Comparison of ENCODE assay signal across 8 cellular contexts in the genomic region with DNA sequence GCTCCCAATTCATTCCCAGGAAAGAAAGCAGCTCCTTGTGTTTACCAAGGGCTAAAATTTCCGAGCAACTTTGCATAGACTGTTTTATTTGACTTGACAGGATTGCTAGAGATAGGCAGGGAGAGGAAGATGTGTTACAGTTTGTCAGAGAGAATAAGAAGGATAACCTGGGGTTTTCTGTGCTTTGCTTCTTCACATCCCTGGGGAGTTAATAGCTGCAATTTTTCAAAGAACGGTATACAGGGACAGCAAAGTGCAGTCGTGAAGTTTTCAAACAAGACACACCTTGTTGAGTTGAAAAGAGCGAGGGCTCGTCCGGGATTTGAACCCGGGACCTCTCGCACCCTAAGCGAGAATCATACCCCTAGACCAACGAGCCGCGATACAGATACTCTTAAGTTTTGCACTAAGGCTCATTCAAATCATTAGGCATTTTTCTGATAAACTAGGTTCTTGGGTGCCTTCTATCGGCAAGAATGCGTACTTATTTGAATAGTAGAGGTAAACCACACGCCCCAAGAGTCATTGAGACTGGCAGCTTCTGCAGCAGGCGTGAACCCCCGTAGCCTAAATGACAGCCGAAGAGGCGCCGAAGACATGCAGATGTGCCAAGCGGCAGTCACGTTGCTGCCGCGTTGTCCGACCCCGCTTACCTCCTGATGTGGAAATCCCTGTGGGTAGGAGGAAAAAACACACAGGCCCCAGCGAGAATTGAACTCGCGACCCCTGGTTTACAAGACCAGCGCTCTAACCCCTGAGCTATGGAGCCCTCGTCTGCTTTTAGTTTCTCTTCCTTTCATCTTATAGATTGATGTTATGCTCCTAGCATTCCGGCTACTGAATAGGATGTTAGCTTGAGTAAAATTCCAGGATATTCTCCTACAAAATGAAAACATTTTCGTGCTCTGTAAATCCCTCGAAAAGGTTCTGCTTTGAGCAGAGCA. TPM values are rescaled to one million over a fixed set of nuclear protein-coding genes. Genes with fewer than 3 reads are reported as not detected.
DNase-seq lines count a peak whose midpoint lies in the region; ATAC-seq and TF ChIP-seq lines count a peak whose summit lies in the region.

No MANE protein-coding gene starts in this region.

- no peaks in the 10 kb centered on the region for H3K79me1 ChIP-seq in neuronal stem cell (ENCODE audit: low read depth, low read length)

- H3K27me3 ChIP-seq in HAP-1 (ENCODE audit: low read depth) (no peaks in the 10 kb centered on the region), gastroesophageal sphincter (no peaks in the 10 kb centered on the region), neuronal stem cell (ENCODE audit: control insufficient read depth in 3 of 3, insufficient read depth in 3 of 3, low read depth in 1 of 3, low read length in 3 of 3) (peaks cover 0 to 3% (median 3%) of the 10 kb centered on the region in 3 experiments)

- no peak overlapping the region for H3K4ac ChIP-seq in neuronal stem cell (ENCODE audit: low read length)

- no peak for TF ChIP-seq POLR2A in gastroesophageal sphincter (IDR thresholded peaks at IDR 0.05)

- H3K4me2 ChIP-seq in neuronal stem cell (ENCODE audit: insufficient read depth, low read length, poor library complexity, severe bottlenecking) = peak overlapping the region; percentile 75

- H3K4me1 ChIP-seq in ES-I3 (ENCODE audit: insufficient read depth, low read length) (0 out of 2 replicates have a peak, but pooled peaks cover 5% of the 10 kb centered on the region), HAP-1 (peaks cover 16% of the 10 kb centered on the region), gastroesophageal sphincter (peaks cover 0 to 48% (median 7%) of the 10 kb centered on the region in 3 donors), neuronal stem cell (ENCODE audit: control insufficient read depth in 2 of 2, insufficient read depth in 1 of 2, low read depth in 1 of 2, low read length in 2 of 2) (no peaks in the 10 kb centered on the region)

- no peak overlapping the region for H3K14ac ChIP-seq in neuronal stem cell (ENCODE audit: low read length)

- peak; percentile 89 for ATAC-seq in gastroesophageal sphincter

- H3K18ac ChIP-seq in neuronal stem cell (ENCODE audit: low read length) = peak overlapping the region; percentile 89

- H4K8ac ChIP-seq in neuronal stem cell (ENCODE audit: low read depth, low read length) = no peak overlapping the region

- H2BK12ac ChIP-seq in neuronal stem cell (ENCODE audit: low read length) = no peak overlapping the region

- no peak for TF ChIP-seq EP300 in gastroesophageal sphincter (IDR thresholded peaks at IDR 0.05)

- H2BK120ac ChIP-seq in neuronal stem cell (ENCODE audit: low read depth, low read length) = no peak overlapping the region

- H3K4me3 ChIP-seq in HAP-1 = peak overlapping the region; percentile 51
- peak overlapping the region; percentile 56 to 73 for H3K4me3 ChIP-seq in gastroesophageal sphincter
- H3K4me3 ChIP-seq in neuronal stem cell (ENCODE audit: low read length in 2 of 2) = peak overlapping the region; percentile 59 to 88

- H2AFZ ChIP-seq in neuronal stem cell (ENCODE audit: low read length) = peak overlapping the region; percentile 83

- H3K9ac ChIP-seq in ES-I3 (ENCODE audit: low read depth, low read length) = peak overlapping the region; percentile 92
- H3K9ac ChIP-seq in neuronal stem cell (ENCODE audit: low read depth, low read length, poor library complexity) = peak overlapping the region; percentile 90

- TF ChIP-seq CTCF in gastroesophageal sphincter (IDR thresholded peaks at IDR 0.05) = peak; percentile 61 to 99 (median 90)

- no peak overlapping the region for H4K91ac ChIP-seq in neuronal stem cell (ENCODE audit: low read depth, low read length, poor library complexity)

- no peak overlapping the region for H2BK5ac ChIP-seq in neuronal stem cell (ENCODE audit: low read length)

- peak overlapping the region; percentile 72 to 81 (median 78) for H3K27ac ChIP-seq in gastroesophageal sphincter
- H3K27ac ChIP-seq in neuronal stem cell (replicated peaks; ENCODE audit: low read length) = peak overlapping the region; percentile 65
- H3K27ac ChIP-seq in substantia nigra (ENCODE audit: low read depth, low read length, poor library complexity, severe bottlenecking) = peak overlapping the region; percentile 52

- H2BK15ac ChIP-seq in neuronal stem cell (ENCODE audit: low read length) = no peak overlapping the region

- no peak overlapping the region for H2AK5ac ChIP-seq in neuronal stem cell (ENCODE audit: low read depth, low read length)

- no peak overlapping the region for H3K23ac ChIP-seq in neuronal stem cell (ENCODE audit: low read depth, low read length, poor library complexity)

- H3K9me3 ChIP-seq in ES-I3 (ENCODE audit: control insufficient read depth, insufficient read depth, low read length) = no peaks in the 10 kb centered on the region
- H3K9me3 ChIP-seq in HAP-1 = no peaks in the 10 kb centered on the region
- H3K9me3 ChIP-seq in gastroesophageal sphincter = no peaks in the 10 kb centered on the region
- H3K9me3 ChIP-seq in neuronal stem cell (replicated peaks in 1 of 2; ENCODE audit: control insufficient read depth in 2 of 2, insufficient read depth in 1 of 2, low read depth in 1 of 2, low read length in 2 of 2) = no peaks in the 10 kb centered on the region

- DNase-seq in HAP-1 (ENCODE audit: low spot score in 2 of 2) = peak; percentile 91 to 98
- peak; percentile 96 for DNase-seq in M059J (ENCODE audit: low read depth)
- DNase-seq in SHP77 treated with DMSO at 0.1 percent for 48 hours (lab: John Stamatoyannopoulos, UW) = peak; percentile 97
- peak; percentile 77 for DNase-seq in activated gamma-delta T cell treated with Interleukin-2 at 50 U/mL for 16 hours
- peak; percentile 94 for DNase-seq in neuronal stem cell (ENCODE audit: low spot score)
- peak in 45 of 49 donors; percentile 30 to 92 (median 63) for DNase-seq in substantia nigra (lab: John Stamatoyannopoulos, UW)

- H3K36me3 ChIP-seq in ES-I3 (ENCODE audit: insufficient read depth, low read length) (no peaks in the 10 kb centered on the region), HAP-1 (replicated peaks) (no peaks in the 10 kb centered on the region), gastroesophageal sphincter (no peaks in the 10 kb centered on the region), neuronal stem cell (replicated peaks in 1 of 2; ENCODE audit: control insufficient read depth in 2 of 2, insufficient read depth in 2 of 2, low read length in 2 of 2) (no peaks in the 10 kb centered on the region)

- in situ Hi-C loops in HAP-1 (cut with MboI; ENCODE audit: low sequenced_read_pairs) = no loop called here

- 0 to 1% methylated on average over 15 to 26 of the region's 34 CpGs for WGBS in gastroesophageal sphincter (ENCODE audit: low coverage in 1 of 2), 2 donors
- WGBS in neuronal stem cell (ENCODE audit: extremely low coverage in 2 of 2, insufficient read length in 2 of 2, insufficient replicate concordance in 1 of 2), 2 donors = no CpG with 5 or more reads among the region's 34 CpGs

RNA-seq across cellular contexts. Expression of a gene that starts 22.2 kb away (rescaled TPM):
- not detected in 2 replicates for total RNA-seq in M059J (2014; rRNA removed; shearing (Covaris generic))
- not detected for total RNA-seq in gastroesophageal sphincter
- polyA plus RNA-seq in neuronal stem cell (2013, experiment 1 of 2) = not detected
- not detected for polyA plus RNA-seq in neuronal stem cell (2013, experiment 2 of 2)

RNA-seq across cellular contexts. Expression of a gene that starts 25.6 kb away (rescaled TPM):
- not detected in 2 replicates for total RNA-seq in M059J (2014; rRNA removed; shearing (Covaris generic))
- not detected for total RNA-seq in gastroesophageal sphincter
- polyA plus RNA-seq in neuronal stem cell (2013, experiment 1 of 2) = not detected
- not detected for polyA plus RNA-seq in neuronal stem cell (2013, experiment 2 of 2)

RNA-seq across cellular contexts. Expression of a gene that starts 28.1 kb away (rescaled TPM):
- not detected in 2 replicates for total RNA-seq in M059J (2014; rRNA removed; shearing (Covaris generic))
- total RNA-seq in gastroesophageal sphincter = not detected
- not detected for polyA plus RNA-seq in neuronal stem cell (2013, experiment 1 of 2)
- polyA plus RNA-seq in neuronal stem cell (2013, experiment 2 of 2) = not detected

RNA-seq across cellular contexts. Expression of a gene that starts 52.5 kb away (rescaled TPM):
- not detected in 2 replicates for total RNA-seq in M059J (2014; rRNA removed; shearing (Covaris generic))
- under 1 TPM in 1 of 4 donors, not detected in 3; 0.15 TPM for total RNA-seq in gastroesophageal sphincter
- not detected for polyA plus RNA-seq in neuronal stem cell (2013, experiment 1 of 2)
- not detected for polyA plus RNA-seq in neuronal stem cell (2013, experiment 2 of 2)

Comparison
In these comparisons a context has a peak if more than half of its experiments do, and no peak if none do; other contexts are left out.
1. Peak in every context shown above with its lines: DNase-seq, ATAC-seq, H3K4me3 ChIP-seq and H3K27ac ChIP-seq.